Comparison of ENCODE assay signal across 8 cellular contexts in genomic region chr11:45354976-45355705, GRCh38.
DNase-seq lines count a peak whose midpoint lies in the region; ATAC-seq and TF ChIP-seq lines count a peak whose summit lies in the region.

No MANE protein-coding gene starts in this region.

- 5% methylated on average over 28 of the region's 30 CpGs for WGBS in HUES64
- WGBS in heart right ventricle, 2 donors = 8% methylated on average over 30 of the region's 30 CpGs
- 6% methylated on average over 24 to 30 of the region's 30 CpGs for WGBS in tibial nerve, 2 donors

- no peak for TF ChIP-seq CTCF in BE2C (IDR thresholded peaks at IDR 0.05; ENCODE audit: low read depth, low read length)
- no peak for TF ChIP-seq CTCF in heart right ventricle (IDR thresholded peaks at IDR 0.05)
- no peak for TF ChIP-seq CTCF in tibial nerve (IDR thresholded peaks at IDR 0.05)

- H3K9ac ChIP-seq in HUES64 (ENCODE audit: low read depth, low read length) = peak overlapping the region; percentile 61; the same call in 1 of the 2 replicates

- H3K36me3 ChIP-seq in BE2C (no peaks in the 10 kb centered on the region), HUES64 (ENCODE audit: insufficient read depth, low read length) (no peaks in the 10 kb centered on the region), SJSA1 (no peaks in the 10 kb centered on the region), heart right ventricle (no peaks in the 10 kb centered on the region), tibial nerve (no peaks in the 10 kb centered on the region)

- no peak for TF ChIP-seq POLR2A in tibial nerve (IDR thresholded peaks at IDR 0.05)

- DNase-seq in BE2C = peak; percentile 80
- no peak for DNase-seq in SJSA1 (ENCODE audit: low read depth in 1 of 2, low spot score in 2 of 2)
- DNase-seq in activated naive CD8-positive, alpha-beta T cell treated with anti-CD3 and anti-CD28 coated beads, Interleukin-2, amount 50 U/mL, for 16 hours (ENCODE audit: low read depth, low spot score) = peak; percentile 76
- peak; percentile 90 to 91 for DNase-seq in heart right ventricle
- peak; percentile 96 for DNase-seq in posterior vena cava (ENCODE audit: low spot score)
- DNase-seq in tibial nerve (ENCODE audit: low spot score in 2 of 2) = peak; percentile 74 to 81

- H3K27ac ChIP-seq in HUES64 (ENCODE audit: low read depth, low read length) (peak overlapping the region; percentile 47; the same call in 1 of the 2 replicates), SJSA1 (no peak overlapping the region), heart right ventricle (peak overlapping the region in 9 of 10 donors; percentile 47 to 77 (median 61)), tibial nerve (peak overlapping the region in 3 of 4 donors; percentile 48 to 78 (median 68))

- H3K4me3 ChIP-seq in BE2C (ENCODE audit: low read depth, low read length) = peak overlapping the region; percentile 63
- peak overlapping the region; percentile 76 for H3K4me3 ChIP-seq in HUES64 (ENCODE audit: low read length)
- H3K4me3 ChIP-seq in SJSA1 = 0 out of 2 replicates have a peak overlapping the region, but pooled peaks have one; percentile 5
- H3K4me3 ChIP-seq in heart right ventricle = peak overlapping the region; percentile 61 to 77 (median 68)
- peak overlapping the region; percentile 57 to 83 (median 65) for H3K4me3 ChIP-seq in tibial nerve

- H3K27me3 ChIP-seq in BE2C (no peaks in the 10 kb centered on the region), HUES64 (ENCODE audit: insufficient read depth, low read length) (no peaks in the 10 kb centered on the region), SJSA1 (replicated peaks) (peaks cover 46% of the 10 kb centered on the region), heart right ventricle (peaks cover 0 to 18% (median 0%) of the 10 kb centered on the region in 7 donors), tibial nerve (peaks cover 0 to 9% of the 10 kb centered on the region in 2 donors)

- TF ChIP-seq EP300 in tibial nerve (IDR thresholded peaks at IDR 0.05) = peak in 1 of 2 donors; percentile 94

- H3K4me1 ChIP-seq in BE2C (no peaks in the 10 kb centered on the region), HUES64 (ENCODE audit: insufficient read depth, low read length) (peaks cover 30% of the 10 kb centered on the region), SJSA1 (replicated peaks) (no peaks in the 10 kb centered on the region), heart right ventricle (peaks cover 0 to 14% (median 9%) of the 10 kb centered on the region in 9 donors), tibial nerve (peaks cover 0 to 15% (median 3%) of the 10 kb centered on the region in 4 donors)

- H3K9me3 ChIP-seq in BE2C (no peaks in the 10 kb centered on the region), HUES64 (ENCODE audit: insufficient read depth, low read depth, low read length) (no peaks in the 10 kb centered on the region), SJSA1 (replicated peaks) (0 out of 2 replicates have a peak, but pooled peaks cover 3% of the 10 kb centered on the region), heart right ventricle (no peaks in the 10 kb centered on the region), tibial nerve (no peaks in the 10 kb centered on the region)

- ATAC-seq in GM19463 (IDR thresholded peaks at IDR 0.05; ENCODE audit: unreplicated experiment) (peak; percentile 92), heart right ventricle (peak; percentile 85 to 98 (median 95))

- intact Hi-C loops in heart right ventricle (cut with DNase I) (no loop called here), posterior vena cava (cut with DNase I) (no loop called here)

Comparison
In these comparisons a context has a peak if more than half of its experiments do, and no peak if none do; other contexts are left out.
1. DNase-seq: peak in BE2C (single experiment), activated naive CD8-positive, alpha-beta T cell treated with anti-CD3 and anti-CD28 coated beads, Interleukin-2, amount 50 U/mL, for 16 hours (single experiment), heart right ventricle (2 of 2), posterior vena cava (single experiment) and tibial nerve (2 of 2); none in SJSA1 (0 of 2).
2. H3K4me3 ChIP-seq: peak in every context shown above with its lines; median percentile 76 in HUES64; 68 in heart right ventricle; 65 in tibial nerve; 63 in BE2C; 5 in SJSA1.